Comparison of ENCODE assay signal across 8 cellular contexts in the genomic region with DNA sequence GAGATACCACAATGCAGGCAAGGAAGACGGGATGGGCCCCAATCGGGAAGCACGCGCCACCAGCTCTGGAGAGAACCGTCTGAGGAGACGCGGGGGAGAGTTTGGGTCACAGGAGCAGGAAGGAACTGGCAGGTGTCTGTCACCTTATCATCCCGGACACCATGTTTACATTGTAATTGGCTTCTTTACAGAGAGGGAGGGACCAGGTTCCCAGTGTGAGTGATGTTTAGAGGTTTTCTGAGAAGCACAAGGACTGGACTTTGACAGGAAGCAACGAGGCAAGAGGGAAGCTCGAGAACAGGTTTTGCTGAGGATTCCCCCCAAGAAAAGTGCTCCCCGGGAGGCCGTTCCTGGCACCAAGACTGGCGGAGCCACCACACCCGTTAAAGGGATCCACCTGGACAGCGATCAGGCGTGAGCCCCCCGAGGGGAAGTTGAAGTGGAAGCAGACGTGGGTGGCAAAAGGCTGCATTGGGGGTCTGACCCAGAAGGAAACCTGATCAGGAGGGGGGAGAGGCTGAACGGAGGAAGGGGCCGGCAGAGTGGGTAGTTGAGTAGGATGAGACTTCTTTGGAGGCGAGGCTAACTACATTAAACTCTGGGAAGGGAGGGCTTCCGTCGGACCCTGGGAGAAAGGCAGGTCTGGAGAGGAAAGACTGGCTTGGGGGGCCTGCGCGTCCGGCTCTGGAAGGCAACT. TPM values are rescaled to one million over a fixed set of nuclear protein-coding genes. Genes with fewer than 3 reads are reported as not detected.
DNase-seq lines count a peak whose midpoint lies in the region; ATAC-seq, FAIRE-seq and TF ChIP-seq lines count a peak whose summit lies in the region.

No MANE protein-coding gene starts in this region.

- intact Hi-C loops in OCI-LY7 (cut with micrococcal nuclease; ENCODE audit: unreplicated experiment) = loop anchor here (1.0 to 5.0 kb wide), 5 partner anchors 28 to 551 kb away; a partner anchor contains a TSS

- no peaks in the 10 kb centered on the region for H3K9me3 Mint-ChIP-seq in neural progenitor cell

- CTCF ChIA-PET in OCI-LY7 (lab: Charles Lee; ENCODE audit: unreplicated experiment) = no interaction called here

- TF ChIP-seq CTCF in OCI-LY7 (conservative IDR thresholded peaks at IDR 0.05; ENCODE audit: low read length) (no peak), gastroesophageal sphincter (IDR thresholded peaks at IDR 0.05) (no peak), neural progenitor cell (IDR thresholded peaks at IDR 0.05) (no peak)

- peaks cover 2% of the 10 kb centered on the region for H3K27me3 Mint-ChIP-seq in neural progenitor cell (ENCODE audit: insufficient read depth, low read depth)

- BruUV-seq in OCI-LY7 (replicated peaks; lab: Mats Ljungman, UMichigan) = no TSS peak

- peak overlapping the region; percentile 94 for H3K4me3 Mint-ChIP-seq in neural progenitor cell

- 0 to 3% methylated on average over 16 of the region's 26 CpGs for WGBS in gastroesophageal sphincter (ENCODE audit: low coverage in 1 of 2), 2 donors

- H2AFZ ChIP-seq in OCI-LY7 (ENCODE audit: low read length) = peak overlapping the region; percentile 60
- peak overlapping the region; percentile 92 for H2AFZ ChIP-seq in neural progenitor cell (replicated peaks)

- no peaks in the 10 kb centered on the region for H3K9me2 ChIP-seq in OCI-LY7 (ENCODE audit: insufficient read depth, low read length)

- H3K4me1 Mint-ChIP-seq in neural progenitor cell = peaks cover 13% of the 10 kb centered on the region

- POLR2A ChIA-PET in OCI-LY7 (lab: Charles Lee) = interaction anchor here (0.7 to 0.8 kb wide), 2 partner anchors 12 to 213 kb away, joined by 3 read pairs; no protein-coding TSS in a partner anchor

- H3K9me3 ChIP-seq in OCI-LY7 (ENCODE audit: low read length) = no peaks in the 10 kb centered on the region; the same call in 1 of the 2 replicates
- no peaks in the 10 kb centered on the region for H3K9me3 ChIP-seq in gastroesophageal sphincter
- no peaks in the 10 kb centered on the region for H3K9me3 ChIP-seq in neural progenitor cell (ENCODE audit: low read depth)

- H3K27ac ChIP-seq in OCI-LY7 (ENCODE audit: low read depth, low read length, poor library complexity, severe bottlenecking) (peak overlapping the region; percentile 82), gastroesophageal sphincter (peak overlapping the region; percentile 22 to 90 (median 88)), neural progenitor cell (peak overlapping the region; percentile 85)

- H3K36me3 ChIP-seq in OCI-LY7 (ENCODE audit: insufficient read depth, low read length) (no peaks in the 10 kb centered on the region), gastroesophageal sphincter (no peaks in the 10 kb centered on the region), neural progenitor cell (no peaks in the 10 kb centered on the region)

- peaks cover 21% of the 10 kb centered on the region for H3F3A ChIP-seq in neural progenitor cell (ENCODE audit: low read depth)

- DNase-seq in A172 (ENCODE audit: low spot score) = peak; percentile 13
- no peak for DNase-seq in GM12892 (ENCODE audit: insufficient read length)
- peak; percentile 75 for DNase-seq in OCI-LY7 (ENCODE audit: low spot score)
- DNase-seq in activated T-helper 9 cell treated with anti-CD3 and anti-CD28 coated beads, Interleukin-2, amount 50 U/mL, for 16 hours (ENCODE audit: low read depth) = peak; percentile 23
- DNase-seq in neural progenitor cell (ENCODE audit: low spot score) = peak; percentile 62

- H3K4me3 ChIP-seq in OCI-LY7 (ENCODE audit: low read depth, low read length, poor library complexity, severe bottlenecking) = peak overlapping the region; percentile 95
- peak overlapping the region; percentile 50 to 64 for H3K4me3 ChIP-seq in gastroesophageal sphincter
- peak overlapping the region; percentile 93 for H3K4me3 ChIP-seq in neural progenitor cell

- H3K4me2 ChIP-seq in OCI-LY7 (ENCODE audit: low read length) (peak overlapping the region; percentile 93), neural progenitor cell (peak overlapping the region; percentile 100)

- peak overlapping the region; percentile 28 for H3K9ac ChIP-seq in neural progenitor cell

- peak; percentile 19 for TF ChIP-seq POLR2A in GM12892 (IDR thresholded peaks at IDR 0.05; ENCODE audit: low read depth, low read length)
- no peak for TF ChIP-seq POLR2A in gastroesophageal sphincter (IDR thresholded peaks at IDR 0.05)

- peaks cover 53% of the 10 kb centered on the region for H3K79me2 ChIP-seq in OCI-LY7 (ENCODE audit: insufficient read depth, low read depth, low read length)
- H3K79me2 ChIP-seq in neural progenitor cell (ENCODE audit: low read depth) = peaks cover 52% of the 10 kb centered on the region

- FAIRE-seq in GM12892 (lab: Jason Lieb, UNC) = peak; percentile 98

- H3K27ac Mint-ChIP-seq in neural progenitor cell = peak overlapping the region; percentile 50

- H3K27me3 ChIP-seq in gastroesophageal sphincter (no peaks in the 10 kb centered on the region), neural progenitor cell (no peaks in the 10 kb centered on the region)

- H4K20me1 ChIP-seq in OCI-LY7 (ENCODE audit: insufficient read depth, low read length) (peaks cover 9% of the 10 kb centered on the region), neural progenitor cell (ENCODE audit: low read depth) (peaks cover 25% of the 10 kb centered on the region)

- ATAC-seq in HG03159 (IDR thresholded peaks at IDR 0.05; ENCODE audit: unreplicated experiment) = peak; percentile 43
- no peak for ATAC-seq in gastroesophageal sphincter
- ATAC-seq in GM19397 (IDR thresholded peaks at IDR 0.05; ENCODE audit: unreplicated experiment) = no peak

- H3K4me1 ChIP-seq in OCI-LY7 (ENCODE audit: insufficient read depth, low read length, poor library complexity, severe bottlenecking) (peaks cover 29% of the 10 kb centered on the region), gastroesophageal sphincter (peaks cover 10 to 52% (median 17%) of the 10 kb centered on the region in 3 donors), neural progenitor cell (peaks cover 11% of the 10 kb centered on the region)

- no peaks in the 10 kb centered on the region for H3K36me3 Mint-ChIP-seq in neural progenitor cell

- TF ChIP-seq EP300 in gastroesophageal sphincter (IDR thresholded peaks at IDR 0.05) = no peak

RNA-seq across cellular contexts. Expression of a gene that starts 0.9 kb away (rescaled TPM):
- total RNA-seq in A172 (2014; rRNA removed; shearing (Covaris generic)) = 28.2 and 35.1 TPM in 2 replicates
- 66.5 TPM for polyA plus RNA-seq in GM12892 (2012; ENCODE audit: missing spikeins)
- total RNA-seq in OCI-LY7 (2014; rRNA removed; shearing (Covaris generic)) = 23.8 and 35.5 TPM in 2 replicates
- total RNA-seq in OCI-LY7 (2022) = 73.2 and 79.4 TPM in 2 replicates
- total RNA-seq in gastroesophageal sphincter = 100 to 1,000 TPM in 1 of 4 donors, 10 to 100 TPM in 3; 53.5 to 106 (median 74.2) TPM
- total RNA-seq in neural progenitor cell (ENCODE audit: low replicate concordance) = 36.3 and 42.0 TPM in 2 replicates
